8 cellular contexts compared by ENCODE assay signal in genomic region chr16:1610071-1610840, GRCh38. TPM values are rescaled to one million over a fixed set of nuclear protein-coding genes. Genes with fewer than 3 reads are reported as not detected.
A peak's percentile ranks its signal among the peaks of the same experiment; 100 is the strongest.
DNase-seq lines count a peak whose midpoint lies in the region; ATAC-seq, FAIRE-seq and TF ChIP-seq lines count a peak whose summit lies in the region.

No MANE protein-coding gene starts in this region.

- H3K79me2 ChIP-seq in HepG2 (ENCODE audit: insufficient read depth, low read length), result peaks cover 26% of the 10 kb centered on the region

- no peaks in the 10 kb centered on the region for H3K9me3 ChIP-seq in HepG2 (ENCODE audit: low read length)

- no peak for TF ChIP-seq EP300 in HepG2 (IDR thresholded peaks at IDR 0.05; ENCODE audit: low read depth in 2 of 2, low read length in 2 of 2)
- TF ChIP-seq EP300 in HepG2 (CRISPR knock-in tag; IDR thresholded peaks at IDR 0.05; ENCODE audit: borderline replicate concordance), result no peak

- peak; percentile 48 for TF ChIP-seq CTCF in HepG2 (CRISPR knock-in tag; IDR thresholded peaks at IDR 0.05)

- BruUV-seq in HepG2 (replicated peaks; lab: Mats Ljungman, UMichigan), result no TSS peak

- intact Hi-C loops in HepG2 (cut with micrococcal nuclease; ENCODE audit: unreplicated experiment), result loop anchor here (10.0 kb wide), 1 partner anchor 95 kb away; the partner anchor contains the start of gene MAPK8IP3

- peak overlapping the region; percentile 89 for H3K4me2 ChIP-seq in HepG2 (ENCODE audit: low read depth, low read length)

- no peaks in the 10 kb centered on the region; a peak in 1 of 5 replicates for H3K27me3 ChIP-seq in HepG2 (ENCODE audit: control insufficient read depth in 1 of 2, insufficient read depth in 2 of 2, low read length in 2 of 2)

- POLR2A ChIA-PET in HepG2 (lab: Yijun Ruan, JAX), result interaction anchor here (0.9 to 2.6 kb wide), 4 partner anchors 9 to 190 kb away, joined by 3 to 8 read pairs (median 5); partner anchors contain the start of genes MAPK8IP3, TELO2 and UQCC4

- peak; percentile 85 to 86 for DNase-seq in NCI-H2081 (lab: John Stamatoyannopoulos, UW)
- DNase-seq in NCI-H2081 treated with DMSO at 0.1 percent for 48 hours (lab: John Stamatoyannopoulos, UW), result no peak
- DNase-seq in NCI-H774 (lab: John Stamatoyannopoulos, UW), result peak; percentile 57
- peak; percentile 88 to 91 for DNase-seq in activated CD4-positive, alpha-beta T cell treated with anti-CD3 and anti-CD28 coated beads, Interleukin-2, amount 50 U/mL, for 48 hours
- peak; percentile 73 to 88 for DNase-seq in dermis microvascular lymphatic vessel endothelial cell (ENCODE audit: low read depth in 2 of 2)
- DNase-seq in HepG2 (ENCODE audit: low spot score), result peak; percentile 81
- DNase-seq in stimulated activated CD4-positive, alpha-beta T cell treated with anti-CD3 and anti-CD28 coated beads, Interleukin-2, amount 100 ng/mL, for 24 hours, result peak; percentile 91 to 93

- CTCF ChIA-PET in HepG2 (lab: Yijun Ruan, JAX; ENCODE audit: low intra/inter-chr PET ratio, low total read pairs), result no interaction called here

- peak overlapping the region; percentile 81 for H3K27ac ChIP-seq in HepG2 (ENCODE audit: extremely low read length, insufficient read depth, low read length)

- in situ Hi-C loops in HepG2 (cut with HindIII; ENCODE audit: extremely low pct_ligation_motif_present, low pct_unique_long_range_greater_than_20kb), result no loop called here

- peaks cover 3 to 14% of the 10 kb centered on the region in 2 experiments; a peak in 4 of 5 replicates for H3K36me3 ChIP-seq in HepG2 (replicated peaks in 1 of 2; ENCODE audit: control insufficient read depth in 1 of 2, insufficient read depth in 2 of 2, low read length in 2 of 2)

- TF ChIP-seq POLR2A in HepG2 (IDR thresholded peaks at IDR 0.05; ENCODE audit: insufficient read depth in 1 of 2, low read depth in 2 of 2, low read length in 2 of 2), result peak; percentile 35 to 58; a peak in 3 of 4 replicates

- no peak overlapping the region for H2AFZ ChIP-seq in HepG2 (ENCODE audit: low read length)

- peak overlapping the region; percentile 66 to 81 (median 70) for H3K4me3 ChIP-seq in HepG2 (replicated peaks in 1 of 3; ENCODE audit: insufficient read depth in 1 of 3, low read depth in 2 of 3, low read length in 3 of 3)

- ATAC-seq in HG03457 (IDR thresholded peaks at IDR 0.05; ENCODE audit: unreplicated experiment) (peak; percentile 29), HepG2 (peak; percentile 85)

- H3K4me1 ChIP-seq in HepG2 (ENCODE audit: insufficient read depth, low read length), result peaks cover 22% of the 10 kb centered on the region

- peak; percentile 12 for FAIRE-seq in HepG2 (lab: Jason Lieb, UNC)

- no peaks in the 10 kb centered on the region for H4K20me1 ChIP-seq in HepG2 (ENCODE audit: insufficient read depth, low read length)

- H3K9ac ChIP-seq in HepG2 (ENCODE audit: insufficient read depth, low read depth, low read length), result peak overlapping the region; percentile 75

- TF ChIP-seq RAD21 in HepG2 (CRISPR knock-in tag; IDR thresholded peaks at IDR 0.05), result no peak

- 1% methylated on average over 28 of the region's 85 CpGs for WGBS in HepG2 (ENCODE audit: low lambda C conversion rate)

TF ChIP-seq in HepG2, 621 proteins besides CTCF, POLR2A, EP300 and RAD21 (continues in another document):
- TF ChIP-seq HOXA9 (CRISPR knock-in tag; IDR thresholded peaks at IDR 0.05; ENCODE audit: borderline replicate concordance), result no peak
- TF ChIP-seq AHDC1 (CRISPR knock-in tag; IDR thresholded peaks at IDR 0.05; ENCODE audit: borderline replicate concordance), result no peak
- TF ChIP-seq REPIN1 (CRISPR knock-in tag; IDR thresholded peaks at IDR 0.05; ENCODE audit: borderline replicate concordance, low read depth), result no peak

RNA-seq across cellular contexts. Expression of gene IFT140, which starts 1.6 kb away (rescaled TPM):
- total RNA-seq in dermis microvascular lymphatic vessel endothelial cell, result 11.3 and 17.4 TPM in 2 replicates
- total RNA-seq in HepG2 (2016; rRNA removed; fragmentation: Illumina TruSeq; extraction: Trizol), result 7.8 and 9.5 TPM in 2 replicates
- total RNA-seq in HepG2 (2016; cell fraction: cytosol; rRNA removed; fragmentation: Illumina TruSeq; extraction: Trizol; ENCODE audit: low read depth), result 2.3 and 2.6 TPM in 2 replicates
- 7.1 and 10.5 TPM in 2 replicates for total RNA-seq in HepG2 (2016; cell fraction: insoluble cytoplasmic fraction; rRNA removed; fragmentation: Illumina TruSeq; extraction: Trizol)
- total RNA-seq in HepG2 (2016; cell fraction: membrane; rRNA removed; fragmentation: Illumina TruSeq; extraction: Trizol), result 3.8 TPM in 2 replicates
- total RNA-seq in HepG2 (2016; cell fraction: nucleus; rRNA removed; fragmentation: Illumina TruSeq; extraction: Trizol), result 11.8 and 12.8 TPM in 2 replicates
- 5.8 and 7.0 TPM in 2 replicates for polyA plus RNA-seq in HepG2 (2011; rRNA removed)
- 2.9 and 4.1 TPM in 2 replicates for polyA plus RNA-seq in HepG2 (2011; cell fraction: cytosol; rRNA removed)
- 37.4 and 49.4 TPM in 2 replicates for polyA plus RNA-seq in HepG2 (2011; cell fraction: nucleus; rRNA removed)
- 6.3 and 6.8 TPM in 2 replicates for polyA plus RNA-seq in HepG2 (2012)
- polyA plus RNA-seq in HepG2 (2016; cell fraction: cytosol; fragmentation: Illumina TruSeq; extraction: Trizol; ENCODE audit: low read depth), result 0.67 and 0.86 TPM in 2 replicates
- polyA plus RNA-seq in HepG2 (2016; cell fraction: insoluble cytoplasmic fraction; fragmentation: Illumina TruSeq; extraction: Trizol; ENCODE audit: low read depth), result 3.7 and 5.8 TPM in 2 replicates
- 1.1 and 1.2 TPM in 2 replicates for polyA plus RNA-seq in HepG2 (2016; cell fraction: membrane; fragmentation: Illumina TruSeq; extraction: Trizol; ENCODE audit: low read depth)
- 22.2 TPM in 2 replicates for polyA plus RNA-seq in HepG2 (2016; cell fraction: nucleus; fragmentation: Illumina TruSeq; extraction: Trizol; ENCODE audit: insufficient read depth, low read depth)
- polyA minus RNA-seq in HepG2 (2011; rRNA and poly(A)+ RNA removed; ENCODE audit: low replicate concordance), result 16.9 and 18.0 TPM in 2 replicates
- polyA minus RNA-seq in HepG2 (2011; cell fraction: cytosol; rRNA and poly(A)+ RNA removed), result 3.3 and 3.7 TPM in 2 replicates
- 21.0 and 26.9 TPM in 2 replicates for polyA minus RNA-seq in HepG2 (2011; cell fraction: nucleus; rRNA and poly(A)+ RNA removed)

RNA-seq across cellular contexts. Expression of gene CRAMP1, which starts 1.9 kb away (rescaled TPM):
- 7.1 and 12.9 TPM in 2 replicates for total RNA-seq in dermis microvascular lymphatic vessel endothelial cell
- total RNA-seq in HepG2 (2016; rRNA removed; fragmentation: Illumina TruSeq; extraction: Trizol), result 6.6 and 6.8 TPM in 2 replicates
- 4.6 and 4.8 TPM in 2 replicates for total RNA-seq in HepG2 (2016; cell fraction: cytosol; rRNA removed; fragmentation: Illumina TruSeq; extraction: Trizol; ENCODE audit: low read depth)
- 4.8 and 6.7 TPM in 2 replicates for total RNA-seq in HepG2 (2016; cell fraction: insoluble cytoplasmic fraction; rRNA removed; fragmentation: Illumina TruSeq; extraction: Trizol)
- 3.4 and 4.3 TPM in 2 replicates for total RNA-seq in HepG2 (2016; cell fraction: membrane; rRNA removed; fragmentation: Illumina TruSeq; extraction: Trizol)
- 8.4 and 8.5 TPM in 2 replicates for total RNA-seq in HepG2 (2016; cell fraction: nucleus; rRNA removed; fragmentation: Illumina TruSeq; extraction: Trizol)
- polyA plus RNA-seq in HepG2 (2011; rRNA removed), result 9.7 and 13.0 TPM in 2 replicates
- polyA plus RNA-seq in HepG2 (2011; cell fraction: cytosol; rRNA removed), result 5.7 and 6.6 TPM in 2 replicates
- 25.2 and 30.8 TPM in 2 replicates for polyA plus RNA-seq in HepG2 (2011; cell fraction: nucleus; rRNA removed)
- 6.5 and 9.3 TPM in 2 replicates for polyA plus RNA-seq in HepG2 (2012)
- 0.15 and 0.21 TPM in 2 replicates for polyA plus RNA-seq in HepG2 (2016; cell fraction: cytosol; fragmentation: Illumina TruSeq; extraction: Trizol; ENCODE audit: low read depth)
- 3.6 and 5.5 TPM in 2 replicates for polyA plus RNA-seq in HepG2 (2016; cell fraction: insoluble cytoplasmic fraction; fragmentation: Illumina TruSeq; extraction: Trizol; ENCODE audit: low read depth)
- polyA plus RNA-seq in HepG2 (2016; cell fraction: membrane; fragmentation: Illumina TruSeq; extraction: Trizol; ENCODE audit: low read depth), result 0.46 and 0.65 TPM in 2 replicates
- 24.3 and 25.2 TPM in 2 replicates for polyA plus RNA-seq in HepG2 (2016; cell fraction: nucleus; fragmentation: Illumina TruSeq; extraction: Trizol; ENCODE audit: insufficient read depth, low read depth)
- polyA minus RNA-seq in HepG2 (2011; rRNA and poly(A)+ RNA removed; ENCODE audit: low replicate concordance), result 18.6 and 18.8 TPM in 2 replicates
- 7.2 and 8.2 TPM in 2 replicates for polyA minus RNA-seq in HepG2 (2011; cell fraction: cytosol; rRNA and poly(A)+ RNA removed)
- polyA minus RNA-seq in HepG2 (2011; cell fraction: nucleus; rRNA and poly(A)+ RNA removed), result 9.7 and 13.7 TPM in 2 replicates
